22 cellular contexts compared by ENCODE assay signal in the genomic region with DNA sequence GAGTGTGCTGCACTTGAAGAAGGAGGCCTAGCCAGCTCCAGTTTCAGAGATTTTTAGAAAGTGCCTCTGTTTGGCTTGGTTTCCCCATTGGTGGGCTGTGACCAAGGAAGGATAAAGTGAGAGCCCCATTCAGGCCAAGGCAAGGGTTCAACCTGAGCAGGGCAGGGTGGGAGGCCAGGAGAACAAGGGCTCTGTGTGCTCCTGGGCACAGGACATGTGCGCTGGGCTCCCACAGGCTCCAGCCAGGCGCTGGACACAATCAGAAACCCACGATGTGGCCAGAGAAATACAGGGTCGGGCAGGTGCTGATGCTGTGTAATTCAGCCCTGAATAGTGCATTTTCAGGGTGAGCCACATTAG. TPM values are rescaled to one million over a fixed set of nuclear protein-coding genes. Genes with fewer than 3 reads are reported as not detected.
A peak's percentile ranks its signal among the peaks of the same experiment; 100 is the strongest.
DNase-seq lines count a peak whose midpoint lies in the region; ATAC-seq, FAIRE-seq and TF ChIP-seq lines count a peak whose summit lies in the region.
"Had no signal": no experiment of that assay in that cellular context is flagged by ENCODE, and none has a peak within 500 bp of the region (broad histone marks: within the 10 kb centered on the region; RNA-seq: fewer than 3 reads in every experiment).

No MANE protein-coding gene starts in this region.

- H3K79me2 ChIP-seq in GM23338 (replicated peaks; ENCODE audit: insufficient read depth), result no peaks in the 10 kb centered on the region
- H3K79me2 ChIP-seq in H1 (ENCODE audit: control insufficient read depth in 1 of 2, insufficient read depth in 2 of 2, low read length in 2 of 2), result no peaks in the 10 kb centered on the region

- H4K20me1 ChIP-seq in GM23338 (replicated peaks; ENCODE audit: insufficient read depth) (no peaks in the 10 kb centered on the region), H1 (replicated peaks in 1 of 2; ENCODE audit: control insufficient read depth in 1 of 2, insufficient read depth in 2 of 2, low read length in 2 of 2) (no peaks in the 10 kb centered on the region)

- peak overlapping the region; percentile 72; the same call in 1 of the 2 replicates for H2AFZ ChIP-seq in GM23338
- H2AFZ ChIP-seq in H1 (ENCODE audit: low read length), result no peak overlapping the region
- H2AFZ ChIP-seq in neuronal stem cell (ENCODE audit: low read length), result no peak overlapping the region

- no peaks in the 10 kb centered on the region for H3K9me3 Mint-ChIP-seq in GM23338
- peaks cover 0 to 10% (median 0%) of the 10 kb centered on the region in 9 donors for H3K9me3 Mint-ChIP-seq in naive thymus-derived CD8-positive, alpha-beta T cell

- POLR2A ChIA-PET in H1 (lab: Charles Lee; ENCODE audit: partially characterized antibody), result interaction anchor here (1.0 kb wide), 1 partner anchor 11 kb away, joined by 3 read pairs; no protein-coding TSS in a partner anchor
- POLR2A ChIA-PET in naive thymus-derived CD8-positive, alpha-beta T cell (lab: Charles Lee), result no interaction called here

- ATAC-seq in GM23338, result no peak
- no peak for ATAC-seq in HG03457 (IDR thresholded peaks at IDR 0.05; ENCODE audit: unreplicated experiment)
- no peak for ATAC-seq in naive thymus-derived CD8-positive, alpha-beta T cell
- no peak for ATAC-seq in aorta (ENCODE audit: low FRiP score)
- ATAC-seq: A549; CD8-positive, alpha-beta T cell; HCT116 had no signal

- TF ChIP-seq RAD21 in H1 (IDR thresholded peaks at IDR 0.05 in 1 of 2, conservative IDR thresholded peaks at IDR 0.05 in 1 of 2; ENCODE audit: low read depth in 2 of 2, low read length in 2 of 2), result no peak; a peak in 1 of 4 replicates

- H3K4me3 ChIP-seq in GM23338 (no peak overlapping the region), H1 (ENCODE audit: extremely low read depth in 1 of 4, insufficient read depth in 2 of 4, low read depth in 3 of 4, low read length in 4 of 4) (no peak overlapping the region), neuronal stem cell (ENCODE audit: low read length in 2 of 2) (no peak overlapping the region), aorta (ENCODE audit: low read length in 2 of 2) (no peak overlapping the region)
- H3K4me3 ChIP-seq: A549 had no signal

- H3K18ac ChIP-seq in H1 (ENCODE audit: extremely low read depth, low read length) (peak overlapping the region; percentile 43; the same call in 1 of the 2 replicates), neuronal stem cell (ENCODE audit: low read length) (peak overlapping the region; percentile 80)

- H3K9ac ChIP-seq in H1 (replicated peaks in 1 of 4; ENCODE audit: extremely low read depth in 1 of 4, low read depth in 3 of 4, low read length in 3 of 4), result no peak overlapping the region
- no peak overlapping the region for H3K9ac ChIP-seq in neuronal stem cell (ENCODE audit: low read depth, low read length, poor library complexity)

- CTCF ChIA-PET in H1 (lab: Charles Lee; ENCODE audit: partially characterized antibody), result interaction anchor here (0.8 to 2.0 kb wide), 3 partner anchors 10 to 87 kb away, joined by 3 to 5 read pairs (median 4); no protein-coding TSS in a partner anchor

- H3K4ac ChIP-seq in H1 (replicated peaks; ENCODE audit: insufficient read length, low read depth, low read length), result no peak overlapping the region
- no peak overlapping the region for H3K4ac ChIP-seq in neuronal stem cell (ENCODE audit: low read length)

- H2AK5ac ChIP-seq in H1 (ENCODE audit: low read depth, low read length) (no peak overlapping the region), neuronal stem cell (ENCODE audit: low read depth, low read length) (no peak overlapping the region)

- no peaks in the 10 kb centered on the region for H3K36me3 Mint-ChIP-seq in GM23338 (ENCODE audit: low read depth)
- H3K36me3 Mint-ChIP-seq in naive thymus-derived CD8-positive, alpha-beta T cell, result no peaks in the 10 kb centered on the region
- H3K36me3 Mint-ChIP-seq: CD4-positive, CD25-positive, alpha-beta regulatory T cell; CD8-positive, alpha-beta T cell had no signal

- H2BK20ac ChIP-seq in H1 (ENCODE audit: low read length), result no peak overlapping the region

- H3K4me1 Mint-ChIP-seq in GM23338, result peaks cover 13% of the 10 kb centered on the region
- H3K4me1 Mint-ChIP-seq in naive thymus-derived CD8-positive, alpha-beta T cell, result no peaks in the 10 kb centered on the region
- H3K4me1 Mint-ChIP-seq: CD4-positive, CD25-positive, alpha-beta regulatory T cell had no signal

- no peaks in the 10 kb centered on the region for H3F3A ChIP-seq in GM23338 (replicated peaks; ENCODE audit: low read depth)

- H3K4me1 ChIP-seq in GM23338 (ENCODE audit: insufficient read depth) (no peaks in the 10 kb centered on the region), H1 (replicated peaks in 1 of 4; ENCODE audit: control insufficient read depth in 3 of 4, insufficient read depth in 4 of 4, low read length in 3 of 4) (0 out of 7 replicates have a peak, but pooled peaks cover 0 to 3% (median 0%) of the 10 kb centered on the region in 4 experiments), neuronal stem cell (ENCODE audit: control insufficient read depth in 2 of 2, insufficient read depth in 1 of 2, low read depth in 1 of 2, low read length in 2 of 2) (peaks cover 0 to 4% of the 10 kb centered on the region in 2 donors), aorta (ENCODE audit: control insufficient read depth in 1 of 2, insufficient read depth in 2 of 2, low read length in 2 of 2) (no peaks in the 10 kb centered on the region)
- H3K4me1 ChIP-seq: A549, BE2C, Caco-2 had no signal

- no peak for TF ChIP-seq CTCF in GM23338 (conservative IDR thresholded peaks at IDR 0.05; ENCODE audit: low read depth in 2 of 2)
- no peak for TF ChIP-seq CTCF in H1 (IDR thresholded peaks at IDR 0.05; ENCODE audit: control extremely low read depth in 1 of 3, insufficient read depth in 1 of 3, low read depth in 1 of 3, low read length in 3 of 3)

- no peak for FAIRE-seq in H1 (lab: Jason Lieb, UNC)
- FAIRE-seq: A549, G401.6, GM12892 had no signal

- H3K79me1 ChIP-seq in H1 (ENCODE audit: low read depth, low read length) (no peaks in the 10 kb centered on the region), neuronal stem cell (ENCODE audit: low read depth, low read length) (no peaks in the 10 kb centered on the region)

- TF ChIP-seq POLR2A in H1 (IDR thresholded peaks at IDR 0.05; ENCODE audit: control extremely low read depth in 1 of 2, low read depth in 2 of 2, low read length in 2 of 2), result no peak

- no peak overlapping the region for H4K5ac ChIP-seq in H1 (ENCODE audit: insufficient read length, low read depth, low read length)

- WGBS in H1 (ENCODE audit: extremely low coverage in 1 of 2, insufficient coverage in 1 of 2, insufficient read length in 1 of 2, insufficient replicate concordance in 2 of 2, low coverage in 1 of 2, low lambda C conversion rate in 2 of 2, missing lambda C conversion rate in 1 of 2), 2 experiments, result 95% methylated on average over 4 of the region's 4 CpGs; no CpG with 5 or more reads in 1 of the 2 experiments
- no CpG with 5 or more reads among the region's 4 CpGs for WGBS in neuronal stem cell (ENCODE audit: extremely low coverage in 2 of 2, insufficient read length in 2 of 2, insufficient replicate concordance in 1 of 2), 2 donors
- 87 to 89% methylated on average over 4 of the region's 4 CpGs for WGBS in aorta, 2 donors

- H3K27ac Mint-ChIP-seq in GM23338, result no peak overlapping the region
- H3K27ac Mint-ChIP-seq in naive thymus-derived CD8-positive, alpha-beta T cell, result no peak overlapping the region
- H3K27ac Mint-ChIP-seq: CD4-positive, CD25-positive, alpha-beta regulatory T cell; CD8-positive, alpha-beta T cell had no signal

- H2BK120ac ChIP-seq in H1 (replicated peaks; ENCODE audit: low read depth, low read length), result no peak overlapping the region
- no peak overlapping the region for H2BK120ac ChIP-seq in neuronal stem cell (ENCODE audit: low read depth, low read length)

- H4K91ac ChIP-seq in H1 (replicated peaks; ENCODE audit: insufficient read length, low read length) (no peak overlapping the region), neuronal stem cell (ENCODE audit: low read depth, low read length, poor library complexity) (no peak overlapping the region)

- no peak overlapping the region for H3K56ac ChIP-seq in H1 (replicated peaks; ENCODE audit: insufficient read length, low read depth, low read length)

- H2BK15ac ChIP-seq in H1 (ENCODE audit: low read length) (no peak overlapping the region), neuronal stem cell (ENCODE audit: low read length) (peak overlapping the region; percentile 23)

- no peaks in the 10 kb centered on the region for H3K23me2 ChIP-seq in H1 (ENCODE audit: low read depth, low read length)

- no peak overlapping the region for H3K4me3 Mint-ChIP-seq in GM23338
- no peak overlapping the region for H3K4me3 Mint-ChIP-seq in naive thymus-derived CD8-positive, alpha-beta T cell
- H3K4me3 Mint-ChIP-seq: CD4-positive, CD25-positive, alpha-beta regulatory T cell; CD8-positive, alpha-beta T cell had no signal

- H4K8ac ChIP-seq in H1 (ENCODE audit: extremely low read depth, insufficient read depth, low read length) (no peak overlapping the region), neuronal stem cell (ENCODE audit: low read depth, low read length) (no peak overlapping the region)

- no peak overlapping the region for H3K27ac ChIP-seq in GM23338 (ENCODE audit: low read depth)
- no peak overlapping the region for H3K27ac ChIP-seq in H1 (ENCODE audit: low read depth, low read length)
- H3K27ac ChIP-seq in neuronal stem cell (replicated peaks; ENCODE audit: low read length), result no peak overlapping the region
- no peak overlapping the region for H3K27ac ChIP-seq in aorta (ENCODE audit: low read depth in 1 of 2, low read length in 2 of 2)
- H3K27ac ChIP-seq: A549 had no signal

- H3K27me3 Mint-ChIP-seq in GM23338 (ENCODE audit: insufficient read depth, low read depth, poor library complexity), result peaks cover 1% of the 10 kb centered on the region
- H3K27me3 Mint-ChIP-seq in naive thymus-derived CD8-positive, alpha-beta T cell, result peaks cover 12 to 56% (median 30%) of the 10 kb centered on the region in 5 donors

- H3K4me2 ChIP-seq in GM23338, result no peak overlapping the region
- H3K4me2 ChIP-seq in H1 (ENCODE audit: insufficient read depth in 1 of 2, low read depth in 2 of 2, low read length in 2 of 2), result no peak overlapping the region
- no peak overlapping the region for H3K4me2 ChIP-seq in neuronal stem cell (ENCODE audit: insufficient read depth, low read length, poor library complexity, severe bottlenecking)
- H3K4me2 ChIP-seq: A549 had no signal

- H3K36me3 ChIP-seq in GM23338 (ENCODE audit: insufficient read depth) (no peaks in the 10 kb centered on the region), H1 (ENCODE audit: control insufficient read depth in 2 of 4, insufficient read depth in 4 of 4, low read length in 3 of 4) (no peaks in the 10 kb centered on the region), neuronal stem cell (replicated peaks in 1 of 2; ENCODE audit: control insufficient read depth in 2 of 2, insufficient read depth in 2 of 2, low read length in 2 of 2) (no peaks in the 10 kb centered on the region), aorta (ENCODE audit: control insufficient read depth in 1 of 2, insufficient read depth in 2 of 2, low read length in 1 of 2) (no peaks in the 10 kb centered on the region)
- H3K36me3 ChIP-seq: BE2C had no signal

- H3K9me3 ChIP-seq in H1 (ENCODE audit: insufficient read depth in 2 of 2, low read depth in 1 of 2, low read length in 1 of 2) (no peaks in the 10 kb centered on the region), neuronal stem cell (replicated peaks in 1 of 2; ENCODE audit: control insufficient read depth in 2 of 2, insufficient read depth in 1 of 2, low read depth in 1 of 2, low read length in 2 of 2) (no peaks in the 10 kb centered on the region), aorta (ENCODE audit: control insufficient read depth, low read length) (no peaks in the 10 kb centered on the region)
- H3K9me3 ChIP-seq: A549, BE2C, Caco-2 had no signal

- no peak for DNase-seq in GM23338 (ENCODE audit: low spot score)
- no peak for DNase-seq in H1 (ENCODE audit: low read depth in 1 of 2, low spot score in 2 of 2)
- DNase-seq in neuronal stem cell (ENCODE audit: low spot score), result no peak
- DNase-seq in naive thymus-derived CD8-positive, alpha-beta T cell, result no peak
- DNase-seq in SKM-1 (lab: John Stamatoyannopoulos, UW; ENCODE audit: unreplicated experiment), result no peak
- DNase-seq in aorta, result no peak
- DNase-seq: 8988T; ACHN; AML-193; BE2C; C1 segment of cervical spinal cord; Caco-2; CD4-positive, CD25-positive, alpha-beta regulatory T cell; CD8-positive, alpha-beta T cell; DMS153; DND-41; GOT3 had no signal

- H3K27me3 ChIP-seq in GM23338 (ENCODE audit: insufficient read depth), result no peaks in the 10 kb centered on the region
- no peaks in the 10 kb centered on the region for H3K27me3 ChIP-seq in H1 (replicated peaks in 1 of 4; ENCODE audit: control insufficient read depth in 3 of 4, extremely low read depth in 1 of 4, insufficient read depth in 3 of 4, low read length in 3 of 4)
- no peaks in the 10 kb centered on the region for H3K27me3 ChIP-seq in neuronal stem cell (ENCODE audit: control insufficient read depth in 3 of 3, insufficient read depth in 3 of 3, low read depth in 1 of 3, low read length in 3 of 3)
- no peaks in the 10 kb centered on the region for H3K27me3 ChIP-seq in aorta (ENCODE audit: control insufficient read depth in 1 of 2, insufficient read depth in 2 of 2, low read length in 1 of 2)
- H3K27me3 ChIP-seq: BE2C had no signal

- H2BK12ac ChIP-seq in H1 (ENCODE audit: low read depth, low read length), result no peak overlapping the region
- peak overlapping the region; percentile 48 for H2BK12ac ChIP-seq in neuronal stem cell (ENCODE audit: low read length)

- no peak overlapping the region for H3K23ac ChIP-seq in H1 (ENCODE audit: insufficient read length)
- no peak overlapping the region for H3K23ac ChIP-seq in neuronal stem cell (ENCODE audit: low read depth, low read length, poor library complexity)

- intact Hi-C loops in aorta (cut with DNase I), result no loop called here

- TF ChIP-seq EP300 in H1 (IDR thresholded peaks at IDR 0.05; ENCODE audit: borderline replicate concordance in 1 of 2, low read depth in 2 of 2, low read length in 2 of 2), result no peak

- no peak overlapping the region for H3K14ac ChIP-seq in H1 (ENCODE audit: insufficient read length)
- H3K14ac ChIP-seq in neuronal stem cell (ENCODE audit: low read length), result no peak overlapping the region

- no peaks in the 10 kb centered on the region for H3K9me2 ChIP-seq in GM23338 (ENCODE audit: insufficient read depth)

- H2BK5ac ChIP-seq in H1 (ENCODE audit: low read depth, low read length) (no peak overlapping the region), neuronal stem cell (ENCODE audit: low read length) (no peak overlapping the region)

RNA-seq across cellular contexts. Expression of a gene that starts 23.1 kb away (rescaled TPM):
- 0.58 and 3.1 TPM in 2 replicates for total RNA-seq in GM23338 (2014; rRNA removed; shearing (Covaris generic))
- polyA plus RNA-seq in GM23338 (2016; fragmentation: Nextera tagmentation; extraction: Ambion mirVana) (0.66 and 1.6 TPM in 2 replicates), H1 (2011; rRNA removed) (0.99 and 1.3 TPM in 2 replicates), aorta (under 1 TPM in 1 of 2 donors, not detected in 1; 0.75 TPM)
- total RNA-seq in H1 (2021; fragmentation: NEBNext Ultra II Directional; extraction: Animal tissue kit (Norgen Biotek cat#: 25700)), result 1.7 and 2.2 TPM in 2 replicates
- polyA plus RNA-seq in H1 (2011; cell fraction: cytosol; rRNA removed), result 1.00 TPM
- polyA plus RNA-seq in H1 (2011; cell fraction: nucleus; rRNA removed), result 2.6 TPM
- polyA plus RNA-seq in H1 (2012, experiment 1 of 2), result 1.1 to 2.5 TPM (median 1.3 TPM) in 4 replicates
- 1.1 TPM for polyA plus RNA-seq in H1 (2012, experiment 2 of 2)
- polyA plus RNA-seq in H1 (2013, experiment 1 of 2), result 0.73 TPM
- polyA plus RNA-seq in H1 (2013, experiment 2 of 2), result 0.70 TPM
- polyA minus RNA-seq in H1 (2011; rRNA and poly(A)+ RNA removed), result 1.7 and 5.8 TPM in 2 replicates
- 1.9 TPM for polyA minus RNA-seq in H1 (2011; cell fraction: cytosol; rRNA and poly(A)+ RNA removed)
- 4.1 TPM for polyA minus RNA-seq in H1 (2011; cell fraction: nucleus; rRNA and poly(A)+ RNA removed)
- polyA plus RNA-seq in neuronal stem cell (2013, experiment 1 of 2), result 0.70 TPM
- 0.64 TPM for polyA plus RNA-seq in neuronal stem cell (2013, experiment 2 of 2)
- not detected for total RNA-seq in naive thymus-derived CD8-positive, alpha-beta T cell
- polyA plus RNA-seq in naive thymus-derived CD8-positive, alpha-beta T cell, result not detected
- total RNA-seq in aorta, result 1 to 10 TPM; 5.6 to 9.7 TPM
- total RNA-seq: Caco-2; CD8-positive, alpha-beta T cell had no signal
- polyA plus RNA-seq: A549 had no signal
